ENCODE assay signal across 1 cellular context in genomic region chrX:1443496-1444075, GRCh38.
TF ChIP-seq lines count a peak whose summit lies in the region.

No MANE protein-coding gene starts in this region.

TF ChIP-seq in WTC11, 78 proteins besides CTCF, POLR2A, EP300 and RAD21 (continued from another document):
- TF ChIP-seq PRDM15 (CRISPR knock-in tag; IDR thresholded peaks at IDR 0.05) (no peak), ATF6 (CRISPR knock-in tag; IDR thresholded peaks at IDR 0.05) (no peak), HMGA2 (CRISPR knock-in tag; IDR thresholded peaks at IDR 0.05) (no peak), ZNF121 (CRISPR knock-in tag; IDR thresholded peaks at IDR 0.05) (no peak), PREB (CRISPR knock-in tag; IDR thresholded peaks at IDR 0.05; ENCODE audit: borderline replicate concordance) (no peak), TCF7 (CRISPR knock-in tag; IDR thresholded peaks at IDR 0.05; ENCODE audit: low read depth) (no peak), ZNF671 (CRISPR knock-in tag; IDR thresholded peaks at IDR 0.05) (no peak)
